Comparison of ENCODE assay signal across 20 cellular contexts in genomic region chr19:50897612-50898011, GRCh38. TPM values are rescaled to one million over a fixed set of nuclear protein-coding genes. Genes with fewer than 3 reads are reported as not detected.
DNase-seq lines count a peak whose midpoint lies in the region; ATAC-seq and TF ChIP-seq lines count a peak whose summit lies in the region.
"Had no signal": no experiment of that assay in that cellular context is flagged by ENCODE, and none has a peak within 500 bp of the region (broad histone marks: within the 10 kb centered on the region; RNA-seq: fewer than 3 reads in every experiment).

No MANE protein-coding gene starts in this region.

- no peak overlapping the region for H2AFZ ChIP-seq in PC-3 (ENCODE audit: low read length)

- no peak overlapping the region for H3K4me3 ChIP-seq in GM12865 (ENCODE audit: low read depth, low read length)
- H3K4me3 ChIP-seq in PC-3 (ENCODE audit: low read length) = no peak overlapping the region
- H3K4me3 ChIP-seq: K562, SJCRH30 had no signal

- 0 out of 2 replicates have a peak, but pooled peaks cover 5% of the 10 kb centered on the region for H3K27me3 ChIP-seq in PC-3 (ENCODE audit: low read length)
- H3K27me3 ChIP-seq: SJCRH30 had no signal

- POLR2A ChIA-PET in PC-3 (lab: Charles Lee; ENCODE audit: unreplicated experiment) = no interaction called here

- H3K9ac ChIP-seq in PC-3 (ENCODE audit: low read length) = no peak overlapping the region

- DNase-seq in GM12865 (ENCODE audit: low read depth) (peak; percentile 62), PC-3 (peak; percentile 48), NCI-H2107 treated with DMSO at 0.1 percent for 48 hours (lab: John Stamatoyannopoulos, UW; ENCODE audit: unreplicated experiment) (no peak), AG08396 (ENCODE audit: low spot score) (no peak)
- DNase-seq: activated CD8-positive, alpha-beta memory T cell treated with anti-CD3 and anti-CD28 coated beads for 24 hours; DMS 273 treated with DMSO at 0.1 percent for 48 hours; foreskin fibroblast; kidney glomerular epithelial cell; NCI-H2081 treated with DMSO at 0.1 percent for 48 hours; NCI-H526 treated with DMSO at 0.1 percent for 48 hours; nephron progenitor cell; OCI-M1; SJCRH30 had no signal

- no peaks in the 10 kb centered on the region for H3K9me2 ChIP-seq in PC-3 (replicated peaks; ENCODE audit: low read length)

- BruUV-seq in PC-3 (replicated peaks; lab: Mats Ljungman, UMichigan) = no TSS peak

- peaks cover 13% of the 10 kb centered on the region for H3K4me1 ChIP-seq in PC-3 (ENCODE audit: insufficient read depth, low read length)

- ATAC-seq in GM21825 (IDR thresholded peaks at IDR 0.05; ENCODE audit: unreplicated experiment) (peak; percentile 9), PC-3 (peak; percentile 45; the same call in 1 of the 2 replicates), HG02642 (IDR thresholded peaks at IDR 0.05; ENCODE audit: poor library complexity, unreplicated experiment) (no peak), esophagus mucosa (no peak)
- ATAC-seq in stimulated activated memory B cell treated with anti-CD40 and anti-IgM and Interleukin-4, amounts not matched to agents 10 μg/mL and 1 μg/mL and 100 μg/mL, for 72 hours = no peak

- no peaks in the 10 kb centered on the region for H3K27me3 Mint-ChIP-seq in stimulated activated memory B cell treated with anti-CD40 and anti-IgM and Interleukin-4, amounts not matched to agents 10 μg/mL and 1 μg/mL and 100 μg/mL, for 72 hours

- H3K9me3 Mint-ChIP-seq in stimulated activated memory B cell treated with anti-CD40 and anti-IgM and Interleukin-4, amounts not matched to agents 10 μg/mL and 1 μg/mL and 100 μg/mL, for 72 hours = peaks cover 4% of the 10 kb centered on the region

- H3K27ac Mint-ChIP-seq in stimulated activated memory B cell treated with anti-CD40 and anti-IgM and Interleukin-4, amounts not matched to agents 10 μg/mL and 1 μg/mL and 100 μg/mL, for 72 hours = peak overlapping the region; percentile 94
- H3K27ac Mint-ChIP-seq: nephron progenitor cell; T-helper 2 cell treated with Interferon-gamma antibody and Interleukin-4, amounts not matched to agents 5 μg/mL and 100 μg/mL, for 36 hours had no signal

- H3F3A ChIP-seq in PC-3 (ENCODE audit: low read length, unreplicated experiment) = no peaks in the 10 kb centered on the region

- no peak overlapping the region for H3K4me3 Mint-ChIP-seq in stimulated activated memory B cell treated with anti-CD40 and anti-IgM and Interleukin-4, amounts not matched to agents 10 μg/mL and 1 μg/mL and 100 μg/mL, for 72 hours
- H3K4me3 Mint-ChIP-seq: nephron progenitor cell; T-helper 2 cell treated with Interferon-gamma antibody and Interleukin-4, amounts not matched to agents 5 μg/mL and 100 μg/mL, for 36 hours had no signal

- no peak overlapping the region for H3K27ac ChIP-seq in PC-3 (ENCODE audit: low read length)
- H3K27ac ChIP-seq: SJCRH30 had no signal

- H3K36me3 Mint-ChIP-seq in stimulated activated memory B cell treated with anti-CD40 and anti-IgM and Interleukin-4, amounts not matched to agents 10 μg/mL and 1 μg/mL and 100 μg/mL, for 72 hours = no peaks in the 10 kb centered on the region

- no peaks in the 10 kb centered on the region for H3K9me3 ChIP-seq in PC-3 (ENCODE audit: low read length)
- H3K9me3 ChIP-seq: SJCRH30 had no signal

- TF ChIP-seq CTCF in GM12865 (IDR thresholded peaks at IDR 0.05; ENCODE audit: insufficient read depth, low read depth, low read length, missing control alignments) = peak; percentile 5
- peak; percentile 53 for TF ChIP-seq CTCF in PC-3 (conservative IDR thresholded peaks at IDR 0.05; ENCODE audit: low read depth, low read length)

- intact Hi-C loops in PC-3 (cut with micrococcal nuclease) = no loop called here

- CTCF ChIA-PET in PC-3 (lab: Charles Lee) = no interaction called here

- no peak overlapping the region for H3K4me2 ChIP-seq in PC-3 (ENCODE audit: low read length)

- H4K20me1 ChIP-seq in PC-3 (ENCODE audit: low read length) = no peaks in the 10 kb centered on the region

- H3K4me1 Mint-ChIP-seq in stimulated activated memory B cell treated with anti-CD40 and anti-IgM and Interleukin-4, amounts not matched to agents 10 μg/mL and 1 μg/mL and 100 μg/mL, for 72 hours = peaks cover 36% of the 10 kb centered on the region
- H3K4me1 Mint-ChIP-seq: nephron progenitor cell had no signal

- H3K36me3 ChIP-seq in PC-3 (ENCODE audit: low read depth, low read length) = no peaks in the 10 kb centered on the region
- H3K36me3 ChIP-seq: SJCRH30 had no signal

- no peaks in the 10 kb centered on the region for H3K79me2 ChIP-seq in PC-3 (ENCODE audit: low read length)

RNA-seq across cellular contexts. Expression of gene KLK4, which starts 13.6 kb away (rescaled TPM):
- total RNA-seq in PC-3 (2014; rRNA removed) (not detected in 2 replicates), esophagus mucosa (not detected)
- total RNA-seq: K562, temporal lobe had no signal

RNA-seq across cellular contexts. Expression of gene KLK2, which starts 24.4 kb away (rescaled TPM):
- total RNA-seq in PC-3 (2014; rRNA removed) = not detected in 2 replicates
- not detected for total RNA-seq in esophagus mucosa
- total RNA-seq: SJCRH30, temporal lobe had no signal

RNA-seq across cellular contexts. Expression of gene KLK3, which starts 42.9 kb away (rescaled TPM):
- total RNA-seq in PC-3 (2014; rRNA removed) (not detected in 2 replicates), esophagus mucosa (not detected)
- total RNA-seq: K562, SJCRH30, temporal lobe had no signal

RNA-seq across cellular contexts. Expression of gene KLK5, which starts 55.2 kb away (rescaled TPM):
- total RNA-seq in PC-3 (2014; rRNA removed) (58.5 and 59.0 TPM in 2 replicates), esophagus mucosa (93.9 TPM)
- total RNA-seq: K562, SJCRH30, temporal lobe had no signal

Comparison
In these comparisons a context has a peak if more than half of its experiments do, and no peak if none do; other contexts are left out.
1. DNase-seq: peak in GM12865 (single experiment) and PC-3 (single experiment); none in NCI-H2107 treated with DMSO at 0.1 percent for 48 hours (single experiment) and AG08396 (single experiment).
2. ATAC-seq: peak in GM21825 (single experiment) and PC-3 (single experiment); none in stimulated activated memory B cell treated with anti-CD40 and anti-IgM and Interleukin-4, amounts not matched to agents 10 μg/mL and 1 μg/mL and 100 μg/mL, for 72 hours (single experiment), HG02642 (single experiment) and esophagus mucosa (single experiment).